Comparison of ENCODE assay signal across 18 cellular contexts in genomic region chr21:29641635-29642550, GRCh38.
"Had no signal": no experiment of that assay in that cellular context is flagged by ENCODE, and none has a peak within 500 bp of the region (broad histone marks: within the 10 kb centered on the region; RNA-seq: fewer than 3 reads in every experiment).

No MANE protein-coding gene starts in this region.

- H3K4me1 ChIP-seq: foreskin keratinocyte, testis, tibial nerve, upper lobe of right lung had no signal

- H3K4me1 Mint-ChIP-seq: stimulated activated naive CD8-positive, alpha-beta T cell treated with anti-CD3 and anti-CD28 coated beads, Interleukin-15, amount 100 ng/mL, for 72 hours had no signal

- H3K9me3 ChIP-seq: mucosa of descending colon, neutrophil, testis, tibial nerve, upper lobe of right lung had no signal

- H3K27me3 Mint-ChIP-seq: dendritic cell treated with granulocyte-macrophage colony-stimulating factor and Interleukin-4, amounts not matched to agents 40 ng/mL and 50 ng/mL, for 4 days; effector memory CD8-positive, alpha-beta T cell; naive thymus-derived CD8-positive, alpha-beta T cell; stimulated activated naive B cell treated with anti-CD40 and anti-IgM and Interleukin-4, amounts not matched to agents 10 μg/mL and 1 μg/mL and 100 μg/mL, for 72 hours; stimulated activated naive CD8-positive, alpha-beta T cell treated with anti-CD3 and anti-CD28 coated beads, Interleukin-15, amount 100 ng/mL, for 72 hours had no signal

- H3K4me3 ChIP-seq: mucosa of descending colon, spleen, testis, tibial nerve, upper lobe of right lung had no signal

- H3K36me3 ChIP-seq: neutrophil, spleen, tibial nerve, upper lobe of right lung had no signal

- H3K27ac ChIP-seq: foreskin keratinocyte, neutrophil, spleen, testis, tibial nerve, upper lobe of right lung had no signal

- H3K4me3 Mint-ChIP-seq: dendritic cell treated with granulocyte-macrophage colony-stimulating factor and Interleukin-4, amounts not matched to agents 40 ng/mL and 50 ng/mL, for 4 days; effector memory CD8-positive, alpha-beta T cell; naive thymus-derived CD8-positive, alpha-beta T cell; stimulated activated naive B cell treated with anti-CD40 and anti-IgM and Interleukin-4, amounts not matched to agents 10 μg/mL and 1 μg/mL and 100 μg/mL, for 72 hours; stimulated activated naive CD8-positive, alpha-beta T cell treated with anti-CD3 and anti-CD28 coated beads, Interleukin-15, amount 100 ng/mL, for 72 hours had no signal

- H3K27ac Mint-ChIP-seq: dendritic cell treated with granulocyte-macrophage colony-stimulating factor and Interleukin-4, amounts not matched to agents 40 ng/mL and 50 ng/mL, for 4 days; effector memory CD8-positive, alpha-beta T cell; naive thymus-derived CD8-positive, alpha-beta T cell; stimulated activated naive B cell treated with anti-CD40 and anti-IgM and Interleukin-4, amounts not matched to agents 10 μg/mL and 1 μg/mL and 100 μg/mL, for 72 hours; stimulated activated naive CD8-positive, alpha-beta T cell treated with anti-CD3 and anti-CD28 coated beads, Interleukin-15, amount 100 ng/mL, for 72 hours had no signal

- H3K36me3 Mint-ChIP-seq: naive thymus-derived CD8-positive, alpha-beta T cell had no signal

- H3K9me3 Mint-ChIP-seq: effector memory CD8-positive, alpha-beta T cell; naive thymus-derived CD8-positive, alpha-beta T cell; stimulated activated naive CD8-positive, alpha-beta T cell treated with anti-CD3 and anti-CD28 coated beads, Interleukin-15, amount 100 ng/mL, for 72 hours had no signal

- DNase-seq: effector memory CD8-positive, alpha-beta T cell; foreskin keratinocyte; hippocampal formation; mammary epithelial cell; mucosa of descending colon; naive thymus-derived CD8-positive, alpha-beta T cell; posterior cingulate gyrus; spleen; stimulated activated CD4-positive, alpha-beta T cell treated with anti-CD3 and anti-CD28 coated beads, Interleukin-15, amount 100 ng/mL, for 24 hours; stimulated activated CD4-positive, alpha-beta T cell treated with anti-CD3 and anti-CD28 coated beads, Interleukin-1b, Interleukin-23, amount 100 ng/mL, for 48 hours; stimulated activated CD4-positive, alpha-beta T cell treated with anti-CD3 and anti-CD28 coated beads, Interleukin-4, amount 100 ng/mL, for 24 hours; stimulated activated naive B cell treated with anti-CD40 and anti-IgM and Interleukin-4, amounts not matched to agents 10 μg/mL and 1 μg/mL and 100 μg/mL, for 72 hours; stimulated activated naive CD8-positive, alpha-beta T cell treated with anti-CD3 and anti-CD28 coated beads, Interleukin-15, amount 100 ng/mL, for 72 hours; testis; upper lobe of right lung had no signal

- H3K27me3 ChIP-seq: foreskin keratinocyte, neutrophil, spleen, testis, tibial nerve, upper lobe of right lung had no signal
